Comparison of ENCODE assay signal across 10 cellular contexts in the genomic region with DNA sequence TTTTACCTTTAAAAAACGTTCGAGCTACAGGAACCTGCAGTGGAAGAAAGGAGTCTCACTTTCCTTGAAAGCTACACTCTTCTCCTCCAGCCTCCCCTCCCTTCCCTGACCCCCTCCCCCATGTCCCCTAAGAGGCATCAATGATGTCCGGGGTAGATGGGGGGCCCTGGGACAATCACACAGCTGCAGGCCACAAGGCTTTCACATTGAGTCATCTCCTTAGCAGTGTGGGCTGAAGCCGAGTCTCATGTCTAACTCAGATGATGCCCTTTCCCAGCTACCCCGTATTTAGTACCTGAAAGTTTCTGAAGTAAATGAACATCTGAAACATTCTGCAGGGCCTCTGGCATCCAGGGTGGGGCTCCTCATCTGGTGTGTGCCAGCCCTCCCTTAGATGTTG. TPM values are rescaled to one million over a fixed set of nuclear protein-coding genes. Genes with fewer than 3 reads are reported as not detected.
DNase-seq lines count a peak whose midpoint lies in the region; ATAC-seq and TF ChIP-seq lines count a peak whose summit lies in the region.
"Had no signal": no experiment of that assay in that cellular context is flagged by ENCODE, and none has a peak within 500 bp of the region (broad histone marks: within the 10 kb centered on the region; RNA-seq: fewer than 3 reads in every experiment).

No MANE protein-coding gene starts in this region.

- H3K9me3 Mint-ChIP-seq in progenitor cell of endocrine pancreas (ENCODE audit: low read depth): no peaks in the 10 kb centered on the region

- H3K4me3 Mint-ChIP-seq in progenitor cell of endocrine pancreas (ENCODE audit: low read depth): no peak overlapping the region

- H3K36me3 Mint-ChIP-seq in progenitor cell of endocrine pancreas (ENCODE audit: insufficient read depth): peaks cover 12% of the 10 kb centered on the region

- ATAC-seq in GM19328 (IDR thresholded peaks at IDR 0.05; ENCODE audit: unreplicated experiment) (peak; percentile 76), HG03097 (IDR thresholded peaks at IDR 0.05; ENCODE audit: low FRiP score, unreplicated experiment) (peak; percentile 83)

- DNase-seq in GM10248 (ENCODE audit: extremely low spot score) (peak; percentile 82), astrocyte of the hippocampus (ENCODE audit: low read depth, low spot score) (peak; percentile 25), NCI-H526 treated with DMSO at 0.1 percent for 48 hours (lab: John Stamatoyannopoulos, UW) (no peak), progenitor cell of endocrine pancreas (ENCODE audit: low spot score, unreplicated experiment) (no peak), LoVo (ENCODE audit: low spot score) (no peak), C1 segment of cervical spinal cord (lab: John Stamatoyannopoulos, UW) (no peak)
- DNase-seq: heart right ventricle had no signal

- TF ChIP-seq CTCF in GM10248 (IDR thresholded peaks at IDR 0.05; ENCODE audit: control extremely low read depth, extremely low read depth, low read depth, missing control alignments) (no peak), progenitor cell of endocrine pancreas (IDR thresholded peaks at IDR 0.05; ENCODE audit: unreplicated experiment) (no peak)

- POLR2A ChIA-PET in GM10248 (lab: Yijun Ruan, JAX): interaction anchor here (0.5 to 1.0 kb wide), 4 partner anchors 9 to 30 kb away, joined by 3 read pairs; no protein-coding TSS in a partner anchor

- CTCF ChIA-PET in GM10248 (lab: Yijun Ruan, JAX): interaction anchor here (1.0 to 3.9 kb wide), 8 partner anchors 9 to 176 kb away, joined by 3 to 15 read pairs (median 6); no protein-coding TSS in a partner anchor

- H3K27me3 Mint-ChIP-seq in progenitor cell of endocrine pancreas: peaks cover 6% of the 10 kb centered on the region

- no peak overlapping the region for H3K27ac Mint-ChIP-seq in progenitor cell of endocrine pancreas

- H3K4me1 Mint-ChIP-seq in progenitor cell of endocrine pancreas (ENCODE audit: low read depth): no peaks in the 10 kb centered on the region

RNA-seq across cellular contexts. Expression of gene GPR25, which starts 6.3 kb away (rescaled TPM):
- not detected in 2 replicates for total RNA-seq in progenitor cell of endocrine pancreas
- total RNA-seq: H1, heart right ventricle had no signal

RNA-seq across cellular contexts. Expression of gene INAVA, which starts 28.2 kb away (rescaled TPM):
- total RNA-seq in progenitor cell of endocrine pancreas: 82.9 and 84.2 TPM in 2 replicates

Comparison
In these comparisons a context has a peak if more than half of its experiments do, and no peak if none do; other contexts are left out.
1. DNase-seq: peak in GM10248 (single experiment) and astrocyte of the hippocampus (single experiment); none in NCI-H526 treated with DMSO at 0.1 percent for 48 hours (single experiment), progenitor cell of endocrine pancreas (single experiment), LoVo (single experiment) and C1 segment of cervical spinal cord (0 of 14).